9 cellular contexts compared by ENCODE assay signal in the genomic region with DNA sequence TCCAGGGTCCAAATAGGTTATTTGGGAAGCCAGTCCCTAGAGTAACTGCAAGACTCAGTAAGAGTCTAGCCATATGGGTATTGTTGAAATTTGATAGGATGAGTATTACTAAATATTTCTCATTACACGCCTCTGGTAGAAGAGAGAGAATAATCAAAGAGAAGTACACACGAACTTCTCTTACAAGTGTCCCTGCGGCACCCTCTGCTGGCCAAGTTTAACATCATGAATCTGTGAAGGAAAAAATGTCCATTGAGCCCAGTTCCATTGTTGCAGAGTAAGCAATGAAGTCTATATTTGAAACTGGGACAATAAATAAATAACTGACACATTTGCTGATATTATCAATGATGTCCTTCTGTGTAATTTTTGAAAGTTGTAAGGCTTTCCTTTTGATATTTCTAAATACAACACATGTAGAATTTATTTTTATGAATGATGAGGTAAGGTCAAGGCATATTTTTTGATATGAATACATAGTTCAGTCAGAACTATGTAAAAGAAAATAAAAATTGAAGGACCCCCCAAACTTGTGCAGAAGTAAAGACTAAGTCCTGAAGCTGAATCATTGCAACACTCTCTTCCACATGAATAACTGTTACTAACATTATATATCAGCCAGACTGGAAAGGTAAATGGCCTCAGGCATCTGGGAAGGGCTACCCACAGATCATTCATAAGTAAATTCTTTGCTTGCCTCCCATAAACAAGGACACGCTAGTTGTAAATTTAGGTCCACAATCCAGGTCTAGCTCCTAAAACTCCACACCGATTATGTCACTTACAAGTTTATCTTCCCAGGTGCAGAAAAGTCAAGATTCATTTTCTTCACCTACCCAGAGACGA. TPM values are rescaled to one million over a fixed set of nuclear protein-coding genes. Genes with fewer than 3 reads are reported as not detected.
A peak's percentile ranks its signal among the peaks of the same experiment; 100 is the strongest.
DNase-seq lines count a peak whose midpoint lies in the region; ATAC-seq and TF ChIP-seq lines count a peak whose summit lies in the region.
"Had no signal": no experiment of that assay in that cellular context is flagged by ENCODE, and none has a peak within 500 bp of the region (broad histone marks: within the 10 kb centered on the region; RNA-seq: fewer than 3 reads in every experiment).

No MANE protein-coding gene starts in this region.

- CTCF ChIA-PET in activated CD4-positive, alpha-beta T cell treated with anti-CD3 and anti-CD28 coated beads for 36 hours (lab: Charles Lee) = interaction anchor here (0.7 kb wide), 1 partner anchor 817 kb away, joined by 3 read pairs; no protein-coding TSS in a partner anchor

- no peaks in the 10 kb centered on the region for H3K4me1 Mint-ChIP-seq in activated CD4-positive, alpha-beta T cell treated with anti-CD3 and anti-CD28 coated beads for 36 hours
- H3K4me1 Mint-ChIP-seq in nephron progenitor cell = peaks cover 25% of the 10 kb centered on the region
- H3K4me1 Mint-ChIP-seq: activated naive CD8-positive, alpha-beta T cell treated with anti-CD3 and anti-CD28 coated beads, Interleukin-2, amount 10 ng/mL, durations not matched to agents 7 days and 5 days had no signal

- DNase-seq in activated CD4-positive, alpha-beta T cell treated with anti-CD3 and anti-CD28 coated beads for 36 hours = peak; percentile 60
- DNase-seq in activated CD4-positive, alpha-beta T cell treated with anti-CD3 and anti-CD28 coated beads, Interleukin-2, amount 50 U/mL, for 4 hours = no peak
- peak; percentile 60 for DNase-seq in LHCN-M2 (ENCODE audit: low read depth)
- peak; percentile 2 for DNase-seq in SIG-M5 (lab: John Stamatoyannopoulos, UW)
- DNase-seq in epithelial cell of proximal tubule (ENCODE audit: low read depth) = no peak
- DNase-seq in nephron progenitor cell = peak; percentile 65
- DNase-seq in D341Med (ENCODE audit: low spot score) = no peak
- DNase-seq: activated naive CD8-positive, alpha-beta T cell treated with anti-CD3 and anti-CD28 coated beads, Interleukin-2, amount 10 ng/mL, durations not matched to agents 7 days and 5 days had no signal

- H3K4me3 Mint-ChIP-seq in activated CD4-positive, alpha-beta T cell treated with anti-CD3 and anti-CD28 coated beads for 36 hours = no peak overlapping the region
- no peak overlapping the region for H3K4me3 Mint-ChIP-seq in nephron progenitor cell
- H3K4me3 Mint-ChIP-seq: activated naive CD8-positive, alpha-beta T cell treated with anti-CD3 and anti-CD28 coated beads, Interleukin-2, amount 10 ng/mL, durations not matched to agents 7 days and 5 days had no signal

- no peak overlapping the region for H3K27ac Mint-ChIP-seq in activated CD4-positive, alpha-beta T cell treated with anti-CD3 and anti-CD28 coated beads for 36 hours
- no peak overlapping the region for H3K27ac Mint-ChIP-seq in nephron progenitor cell
- H3K27ac Mint-ChIP-seq: activated naive CD8-positive, alpha-beta T cell treated with anti-CD3 and anti-CD28 coated beads, Interleukin-2, amount 10 ng/mL, durations not matched to agents 7 days and 5 days had no signal

- POLR2A ChIA-PET in activated CD4-positive, alpha-beta T cell treated with anti-CD3 and anti-CD28 coated beads for 36 hours (lab: Charles Lee) = no interaction called here

- peak; percentile 83 for TF ChIP-seq CTCF in epithelial cell of proximal tubule (conservative IDR thresholded peaks at IDR 0.05; ENCODE audit: low read depth, low read length)
- peak; percentile 74 for TF ChIP-seq CTCF in nephron progenitor cell (IDR thresholded peaks at IDR 0.05)

- no peaks in the 10 kb centered on the region for H3K9me3 Mint-ChIP-seq in activated CD4-positive, alpha-beta T cell treated with anti-CD3 and anti-CD28 coated beads for 36 hours (ENCODE audit: low read depth)
- H3K9me3 Mint-ChIP-seq in nephron progenitor cell = no peaks in the 10 kb centered on the region
- H3K9me3 Mint-ChIP-seq: activated naive CD8-positive, alpha-beta T cell treated with anti-CD3 and anti-CD28 coated beads, Interleukin-2, amount 10 ng/mL, durations not matched to agents 7 days and 5 days had no signal

- no peak overlapping the region for H3K4me3 ChIP-seq in epithelial cell of proximal tubule (ENCODE audit: low read depth, low read length)

- peaks cover 3% of the 10 kb centered on the region for H3K27me3 Mint-ChIP-seq in activated CD4-positive, alpha-beta T cell treated with anti-CD3 and anti-CD28 coated beads for 36 hours
- H3K27me3 Mint-ChIP-seq in nephron progenitor cell (ENCODE audit: low read depth, poor library complexity) = peaks cover 9% of the 10 kb centered on the region

- H3K36me3 Mint-ChIP-seq in activated CD4-positive, alpha-beta T cell treated with anti-CD3 and anti-CD28 coated beads for 36 hours (ENCODE audit: low read depth) = no peaks in the 10 kb centered on the region
- H3K36me3 Mint-ChIP-seq in nephron progenitor cell (ENCODE audit: low read depth) = no peaks in the 10 kb centered on the region
- H3K36me3 Mint-ChIP-seq: activated naive CD8-positive, alpha-beta T cell treated with anti-CD3 and anti-CD28 coated beads, Interleukin-2, amount 10 ng/mL, durations not matched to agents 7 days and 5 days had no signal

- ATAC-seq in activated CD4-positive, alpha-beta T cell treated with anti-CD3 and anti-CD28 coated beads for 36 hours = no peak
- ATAC-seq in GM19023 (IDR thresholded peaks at IDR 0.05; ENCODE audit: unreplicated experiment) = no peak

- intact Hi-C loops in activated CD4-positive, alpha-beta T cell treated with anti-CD3 and anti-CD28 coated beads for 36 hours (cut with DNase I, micrococcal nuclease) = loop anchor here (1.0 kb wide), 2 partner anchors 367 to 817 kb away; a partner anchor contains a TSS

RNA-seq across cellular contexts. Expression of a gene that starts 10.0 kb away (rescaled TPM):
- not detected for total RNA-seq in activated CD4-positive, alpha-beta T cell treated with anti-CD3 and anti-CD28 coated beads for 36 hours
- not detected in 2 replicates for total RNA-seq in LHCN-M2 (2014; rRNA removed)
- polyA plus RNA-seq in LHCN-M2 (2012) = not detected
- total RNA-seq in epithelial cell of proximal tubule = not detected in 2 replicates
- total RNA-seq: activated naive CD8-positive, alpha-beta T cell treated with anti-CD3 and anti-CD28 coated beads, Interleukin-2, amount 10 ng/mL, durations not matched to agents 7 days and 5 days had no signal

RNA-seq across cellular contexts. Expression of a gene that starts 41.7 kb away (rescaled TPM):
- total RNA-seq in activated CD4-positive, alpha-beta T cell treated with anti-CD3 and anti-CD28 coated beads for 36 hours = not detected
- total RNA-seq in LHCN-M2 (2014; rRNA removed) (not detected in 2 replicates), epithelial cell of proximal tubule (not detected in 2 replicates)
- not detected for polyA plus RNA-seq in LHCN-M2 (2012)
- total RNA-seq: activated naive CD8-positive, alpha-beta T cell treated with anti-CD3 and anti-CD28 coated beads, Interleukin-2, amount 10 ng/mL, durations not matched to agents 7 days and 5 days had no signal

RNA-seq across cellular contexts. Expression of a gene that starts 49.1 kb away (rescaled TPM):
- not detected for total RNA-seq in activated CD4-positive, alpha-beta T cell treated with anti-CD3 and anti-CD28 coated beads for 36 hours
- not detected in 2 replicates for total RNA-seq in LHCN-M2 (2014; rRNA removed)
- not detected for polyA plus RNA-seq in LHCN-M2 (2012)
- total RNA-seq in epithelial cell of proximal tubule = not detected in 2 replicates
- total RNA-seq: activated naive CD8-positive, alpha-beta T cell treated with anti-CD3 and anti-CD28 coated beads, Interleukin-2, amount 10 ng/mL, durations not matched to agents 7 days and 5 days had no signal

RNA-seq across cellular contexts. Expression of a gene that starts 54.8 kb away (rescaled TPM):
- not detected for total RNA-seq in activated CD4-positive, alpha-beta T cell treated with anti-CD3 and anti-CD28 coated beads for 36 hours
- total RNA-seq in LHCN-M2 (2014; rRNA removed) = not detected in 2 replicates
- not detected for polyA plus RNA-seq in LHCN-M2 (2012)
- total RNA-seq in epithelial cell of proximal tubule = not detected in 2 replicates
- total RNA-seq: activated naive CD8-positive, alpha-beta T cell treated with anti-CD3 and anti-CD28 coated beads, Interleukin-2, amount 10 ng/mL, durations not matched to agents 7 days and 5 days had no signal

RNA-seq across cellular contexts. Expression of a gene that starts 57.2 kb away (rescaled TPM):
- not detected for total RNA-seq in activated CD4-positive, alpha-beta T cell treated with anti-CD3 and anti-CD28 coated beads for 36 hours
- total RNA-seq in LHCN-M2 (2014; rRNA removed) (not detected in 2 replicates), epithelial cell of proximal tubule (not detected in 2 replicates)
- polyA plus RNA-seq in LHCN-M2 (2012) = not detected
- total RNA-seq: activated naive CD8-positive, alpha-beta T cell treated with anti-CD3 and anti-CD28 coated beads, Interleukin-2, amount 10 ng/mL, durations not matched to agents 7 days and 5 days had no signal

Comparison
In these comparisons a context has a peak if more than half of its experiments do, and no peak if none do; other contexts are left out.
1. DNase-seq: peak in activated CD4-positive, alpha-beta T cell treated with anti-CD3 and anti-CD28 coated beads for 36 hours (single experiment), LHCN-M2 (single experiment), SIG-M5 (single experiment) and nephron progenitor cell (single experiment); none in activated CD4-positive, alpha-beta T cell treated with anti-CD3 and anti-CD28 coated beads, Interleukin-2, amount 50 U/mL, for 4 hours (0 of 2), epithelial cell of proximal tubule (single experiment) and D341Med (single experiment).